17 cellular contexts compared by ENCODE assay signal in genomic region chr9:90942555-90942954, GRCh38.
DNase-seq lines count a peak whose midpoint lies in the region; ATAC-seq, FAIRE-seq and TF ChIP-seq lines count a peak whose summit lies in the region.
"Had no signal": no experiment of that assay in that cellular context is flagged by ENCODE, and none has a peak within 500 bp of the region (broad histone marks: within the 10 kb centered on the region; RNA-seq: fewer than 3 reads in every experiment).

No MANE protein-coding gene starts in this region.

- H3K23ac ChIP-seq in H1 (ENCODE audit: insufficient read length) = no peak overlapping the region

- no peak overlapping the region for H2AK5ac ChIP-seq in H1 (ENCODE audit: low read depth, low read length)

- H3K79me1 ChIP-seq in H1 (ENCODE audit: low read depth, low read length) = no peaks in the 10 kb centered on the region

- no peaks in the 10 kb centered on the region for H3K36me3 ChIP-seq in H1 (ENCODE audit: control insufficient read depth in 2 of 4, insufficient read depth in 4 of 4, low read length in 3 of 4)

- TF ChIP-seq POLR2A in H1 (IDR thresholded peaks at IDR 0.05; ENCODE audit: control extremely low read depth in 1 of 2, low read depth in 2 of 2, low read length in 2 of 2) = no peak

- no peak overlapping the region for H3K14ac ChIP-seq in H1 (ENCODE audit: insufficient read length)

- H3K9ac ChIP-seq in H1 (replicated peaks in 1 of 4; ENCODE audit: extremely low read depth in 1 of 4, low read depth in 3 of 4, low read length in 3 of 4) = no peak overlapping the region

- no peak overlapping the region for H2BK120ac ChIP-seq in H1 (replicated peaks; ENCODE audit: low read depth, low read length)

- CTCF ChIA-PET in activated CD4-positive, alpha-beta T cell treated with anti-CD3 and anti-CD28 coated beads for 36 hours (lab: Charles Lee) = interaction anchor here (0.6 to 1.3 kb wide), 5 partner anchors 11 to 134 kb away, joined by 3 to 4 read pairs (median 4); no protein-coding TSS in a partner anchor
- CTCF ChIA-PET in H1 (lab: Charles Lee; ENCODE audit: partially characterized antibody) (interaction anchor here (1.0 to 2.3 kb wide), 6 partner anchors 9 to 95 kb away, joined by 3 to 12 read pairs (median 3); no protein-coding TSS in a partner anchor), HEK293T (lab: Yijun Ruan, JAX) (no interaction called here)

- no peak overlapping the region for H2BK20ac ChIP-seq in H1 (ENCODE audit: low read length)

- no peak overlapping the region for H3K4me3 Mint-ChIP-seq in activated CD4-positive, alpha-beta T cell treated with anti-CD3 and anti-CD28 coated beads for 36 hours
- no peak overlapping the region for H3K4me3 Mint-ChIP-seq in type B pancreatic cell
- H3K4me3 Mint-ChIP-seq: activated CD4-positive, alpha-beta T cell treated with anti-CD3 and anti-CD28 coated beads, Interleukin-2, amount 10 ng/mL, durations not matched to agents 7 days and 5 days; activated T-helper 1 cell treated with anti-CD3 and anti-CD28 coated beads, Interleukin-12 subunit alpha, Interleukin-12 subunit beta, Interleukin-2, Interleukin-4 antibody, amounts not matched to agents 30 ng/mL and 10 ng/mL and 1 ng/mL, durations not matched to agents 14 hours and 24 hours and 36 hours; T-helper 1 cell treated with Interleukin-12 subunit alpha and Interleukin-12 subunit beta and Interleukin-4 antibody, amounts not matched to agents 30 μg/mL and 1 μg/mL, for 36 hours had no signal

- no peak overlapping the region for H3K27ac Mint-ChIP-seq in activated CD4-positive, alpha-beta T cell treated with anti-CD3 and anti-CD28 coated beads for 36 hours
- H3K27ac Mint-ChIP-seq in type B pancreatic cell = peak overlapping the region; percentile 72
- H3K27ac Mint-ChIP-seq: activated CD4-positive, alpha-beta T cell treated with anti-CD3 and anti-CD28 coated beads, Interleukin-2, amount 10 ng/mL, durations not matched to agents 7 days and 5 days; activated T-helper 1 cell treated with anti-CD3 and anti-CD28 coated beads, Interleukin-12 subunit alpha, Interleukin-12 subunit beta, Interleukin-2, Interleukin-4 antibody, amounts not matched to agents 30 ng/mL and 10 ng/mL and 1 ng/mL, durations not matched to agents 14 hours and 24 hours and 36 hours; T-helper 1 cell treated with Interleukin-12 subunit alpha and Interleukin-12 subunit beta and Interleukin-4 antibody, amounts not matched to agents 30 μg/mL and 1 μg/mL, for 36 hours had no signal

- no peak overlapping the region for H4K5ac ChIP-seq in H1 (ENCODE audit: insufficient read length, low read depth, low read length)

- FAIRE-seq in H1 (lab: Jason Lieb, UNC) = no peak
- FAIRE-seq: D721Med had no signal

- 0 out of 2 replicates have a peak overlapping the region, but pooled peaks have one; percentile 27 for H2AFZ ChIP-seq in H1 (ENCODE audit: low read length)

- no peaks in the 10 kb centered on the region for H3K9me3 ChIP-seq in H1 (ENCODE audit: insufficient read depth in 2 of 2, low read depth in 1 of 2, low read length in 1 of 2)

- H3K4ac ChIP-seq in H1 (replicated peaks; ENCODE audit: insufficient read length, low read depth, low read length) = no peak overlapping the region

- no peak overlapping the region for H4K8ac ChIP-seq in H1 (ENCODE audit: extremely low read depth, insufficient read depth, low read length)

- no peaks in the 10 kb centered on the region for H3K4me1 ChIP-seq in H1 (replicated peaks in 1 of 4; ENCODE audit: control insufficient read depth in 3 of 4, insufficient read depth in 4 of 4, low read length in 3 of 4)

- no peak for TF ChIP-seq RAD21 in H1 (IDR thresholded peaks at IDR 0.05 in 1 of 2, conservative IDR thresholded peaks at IDR 0.05 in 1 of 2; ENCODE audit: low read depth in 2 of 2, low read length in 2 of 2)

- no peaks in the 10 kb centered on the region for H3K36me3 Mint-ChIP-seq in activated CD4-positive, alpha-beta T cell treated with anti-CD3 and anti-CD28 coated beads for 36 hours (ENCODE audit: low read depth)
- no peaks in the 10 kb centered on the region for H3K36me3 Mint-ChIP-seq in type B pancreatic cell

- no peak overlapping the region for H4K91ac ChIP-seq in H1 (replicated peaks; ENCODE audit: insufficient read length, low read length)

- H3K79me2 ChIP-seq in H1 (ENCODE audit: control insufficient read depth in 1 of 2, insufficient read depth in 2 of 2, low read length in 2 of 2) = no peaks in the 10 kb centered on the region

- H3K27me3 Mint-ChIP-seq in activated CD4-positive, alpha-beta T cell treated with anti-CD3 and anti-CD28 coated beads for 36 hours = peaks cover 31% of the 10 kb centered on the region
- H3K27me3 Mint-ChIP-seq in type B pancreatic cell = no peaks in the 10 kb centered on the region

- no peak overlapping the region for H3K18ac ChIP-seq in H1 (ENCODE audit: extremely low read depth, low read length)

- no peak overlapping the region for H2BK12ac ChIP-seq in H1 (ENCODE audit: low read depth, low read length)

- 94% methylated on average over 7 of the region's 7 CpGs; no CpG with 5 or more reads in 1 of the 2 experiments for WGBS in H1 (ENCODE audit: extremely low coverage in 1 of 2, insufficient coverage in 1 of 2, insufficient read length in 1 of 2, insufficient replicate concordance in 2 of 2, low coverage in 1 of 2, low lambda C conversion rate in 2 of 2, missing lambda C conversion rate in 1 of 2), 2 experiments

- no peak overlapping the region for H2BK5ac ChIP-seq in H1 (ENCODE audit: low read depth, low read length)

- intact Hi-C loops in activated CD4-positive, alpha-beta T cell treated with anti-CD3 and anti-CD28 coated beads for 36 hours (cut with DNase I, micrococcal nuclease) = no loop called here

- no peak for ATAC-seq in activated CD4-positive, alpha-beta T cell treated with anti-CD3 and anti-CD28 coated beads for 36 hours
- ATAC-seq in HG02763 (IDR thresholded peaks at IDR 0.05; ENCODE audit: unreplicated experiment) = no peak

- no peak overlapping the region for H3K4me3 ChIP-seq in H1 (ENCODE audit: extremely low read depth in 1 of 4, insufficient read depth in 2 of 4, low read depth in 3 of 4, low read length in 4 of 4)

- no peaks in the 10 kb centered on the region for H3K27me3 ChIP-seq in H1 (replicated peaks in 1 of 4; ENCODE audit: control insufficient read depth in 3 of 4, extremely low read depth in 1 of 4, insufficient read depth in 3 of 4, low read length in 3 of 4)

- TF ChIP-seq CTCF in H1 (IDR thresholded peaks at IDR 0.05; ENCODE audit: control extremely low read depth in 1 of 3, insufficient read depth in 1 of 3, low read depth in 1 of 3, low read length in 3 of 3) = no peak
- TF ChIP-seq CTCF in type B pancreatic cell (conservative IDR thresholded peaks at IDR 0.05) = no peak

- no peak for TF ChIP-seq EP300 in H1 (IDR thresholded peaks at IDR 0.05; ENCODE audit: borderline replicate concordance in 1 of 2, low read depth in 2 of 2, low read length in 2 of 2)

- no peaks in the 10 kb centered on the region for H3K9me3 Mint-ChIP-seq in activated CD4-positive, alpha-beta T cell treated with anti-CD3 and anti-CD28 coated beads for 36 hours (ENCODE audit: low read depth)
- peaks cover 8% of the 10 kb centered on the region for H3K9me3 Mint-ChIP-seq in type B pancreatic cell
- H3K9me3 Mint-ChIP-seq: activated CD4-positive, alpha-beta T cell treated with anti-CD3 and anti-CD28 coated beads, Interleukin-2, amount 10 ng/mL, durations not matched to agents 7 days and 5 days; activated T-helper 1 cell treated with anti-CD3 and anti-CD28 coated beads, Interleukin-12 subunit alpha, Interleukin-12 subunit beta, Interleukin-2, Interleukin-4 antibody, amounts not matched to agents 30 ng/mL and 10 ng/mL and 1 ng/mL, durations not matched to agents 14 hours and 24 hours and 36 hours; T-helper 1 cell treated with Interleukin-12 subunit alpha and Interleukin-12 subunit beta and Interleukin-4 antibody, amounts not matched to agents 30 μg/mL and 1 μg/mL, for 36 hours had no signal

- H3K4me2 ChIP-seq in H1 (ENCODE audit: insufficient read depth in 1 of 2, low read depth in 2 of 2, low read length in 2 of 2) = no peak overlapping the region

- peaks cover 7% of the 10 kb centered on the region for H3K4me1 Mint-ChIP-seq in activated CD4-positive, alpha-beta T cell treated with anti-CD3 and anti-CD28 coated beads for 36 hours
- peaks cover 10% of the 10 kb centered on the region for H3K4me1 Mint-ChIP-seq in type B pancreatic cell (ENCODE audit: unreplicated experiment)
- H3K4me1 Mint-ChIP-seq: activated CD4-positive, alpha-beta T cell treated with anti-CD3 and anti-CD28 coated beads, Interleukin-2, amount 10 ng/mL, durations not matched to agents 7 days and 5 days had no signal

- H3K27ac ChIP-seq in H1 (ENCODE audit: low read depth, low read length) = no peak overlapping the region

- no peaks in the 10 kb centered on the region for H4K20me1 ChIP-seq in H1 (replicated peaks in 1 of 2; ENCODE audit: control insufficient read depth in 1 of 2, insufficient read depth in 2 of 2, low read length in 2 of 2)

- H3K56ac ChIP-seq in H1 (replicated peaks; ENCODE audit: insufficient read length, low read depth, low read length) = no peak overlapping the region

- H3K23me2 ChIP-seq in H1 (ENCODE audit: low read depth, low read length) = no peaks in the 10 kb centered on the region

- peak; percentile 13 for DNase-seq in activated CD4-positive, alpha-beta T cell treated with anti-CD3 and anti-CD28 coated beads for 36 hours
- no peak for DNase-seq in activated CD4-positive, alpha-beta T cell treated with anti-CD3 and anti-CD28 coated beads, Interleukin-2, amount 50 U/mL, for 4 hours
- DNase-seq in M059J (ENCODE audit: low read depth) (peak; percentile 52), H1 (ENCODE audit: low read depth in 1 of 2, low spot score in 2 of 2) (no peak), type B pancreatic cell (ENCODE audit: extremely low spot score, unreplicated experiment) (no peak), HEK293T (ENCODE audit: extremely low spot score) (no peak), AG08395 (ENCODE audit: low spot score) (no peak)
- DNase-seq: ACHN; activated CD4-positive, alpha-beta T cell treated with anti-CD3 and anti-CD28 coated beads, Interleukin-2, amount 10 ng/mL, durations not matched to agents 7 days and 5 days; aorta; H7; NCI-H187 treated with DMSO at 0.1 percent for 48 hours; stimulated activated CD4-positive, alpha-beta T cell treated with anti-CD3 and anti-CD28 coated beads, Interleukin-1b, Interleukin-23, amount 100 ng/mL, for 48 hours had no signal

- no peak overlapping the region for H2BK15ac ChIP-seq in H1 (ENCODE audit: low read length)

- POLR2A ChIA-PET in activated CD4-positive, alpha-beta T cell treated with anti-CD3 and anti-CD28 coated beads for 36 hours (lab: Charles Lee) = no interaction called here
- POLR2A ChIA-PET in H1 (lab: Charles Lee; ENCODE audit: partially characterized antibody) = no interaction called here
- POLR2A ChIA-PET in HEK293T (lab: Yijun Ruan, JAX) = no interaction called here

TF ChIP-seq in H1, 55 proteins besides CTCF, POLR2A, EP300 and RAD21 (continues in another document):
- TF ChIP-seq HDAC2 (IDR thresholded peaks at IDR 0.05; ENCODE audit: borderline replicate concordance in 1 of 2, low read depth in 2 of 2, low read length in 2 of 2) (no peak), CEBPB (IDR thresholded peaks at IDR 0.05; ENCODE audit: low read depth, low read length) (no peak)

TF ChIP-seq in HEK293T, 16 proteins besides CTCF, POLR2A, EP300 and RAD21 (continues in another document):
- no peak for TF ChIP-seq ZNF384 (IDR thresholded peaks at IDR 0.05)
- TF ChIP-seq TARDBP (IDR thresholded peaks at IDR 0.05) = no peak
- TF ChIP-seq L3MBTL2 (conservative IDR thresholded peaks at IDR 0.05) = no peak
- TF ChIP-seq FOXA1 (IDR thresholded peaks at IDR 0.05) = no peak

Comparison
In these comparisons a context has a peak if more than half of its experiments do, and no peak if none do; other contexts are left out.
1. DNase-seq: peak in activated CD4-positive, alpha-beta T cell treated with anti-CD3 and anti-CD28 coated beads for 36 hours (single experiment) and M059J (single experiment); none in activated CD4-positive, alpha-beta T cell treated with anti-CD3 and anti-CD28 coated beads, Interleukin-2, amount 50 U/mL, for 4 hours (0 of 2), H1 (0 of 2), type B pancreatic cell (single experiment), HEK293T (single experiment) and AG08395 (single experiment).